ENCODE assay signal across 3 cellular contexts in the genomic region with DNA sequence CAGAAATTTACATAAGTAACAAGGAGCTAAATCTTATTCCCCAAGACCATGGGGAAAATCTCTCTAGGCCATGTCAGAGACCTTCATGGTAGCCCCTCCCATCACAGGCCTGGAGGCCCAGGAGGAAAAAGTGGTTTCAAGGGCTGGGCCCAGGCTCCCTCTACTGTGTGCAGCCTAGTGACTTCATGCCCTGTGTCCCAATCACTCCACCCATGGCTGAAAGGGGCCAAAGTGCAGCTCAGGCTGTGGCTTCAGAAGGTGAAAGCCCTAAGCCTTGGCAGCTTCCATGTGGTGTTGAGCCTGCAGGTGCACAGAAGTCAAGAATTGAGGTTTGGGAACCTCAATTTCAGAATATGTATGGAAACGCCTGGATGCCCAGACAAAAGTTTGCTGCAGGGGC.
"Had no signal": no experiment of that assay in that cellular context is flagged by ENCODE, and none has a peak within 500 bp of the region (broad histone marks: within the 10 kb centered on the region; RNA-seq: fewer than 3 reads in every experiment).

No MANE protein-coding gene starts in this region.

- H3K4me3 ChIP-seq: GM12878 had no signal

- DNase-seq: GDM1, GF-D8 had no signal

- ATAC-seq: GM12878 had no signal
